Comparison of ENCODE assay signal across 10 cellular contexts in the genomic region with DNA sequence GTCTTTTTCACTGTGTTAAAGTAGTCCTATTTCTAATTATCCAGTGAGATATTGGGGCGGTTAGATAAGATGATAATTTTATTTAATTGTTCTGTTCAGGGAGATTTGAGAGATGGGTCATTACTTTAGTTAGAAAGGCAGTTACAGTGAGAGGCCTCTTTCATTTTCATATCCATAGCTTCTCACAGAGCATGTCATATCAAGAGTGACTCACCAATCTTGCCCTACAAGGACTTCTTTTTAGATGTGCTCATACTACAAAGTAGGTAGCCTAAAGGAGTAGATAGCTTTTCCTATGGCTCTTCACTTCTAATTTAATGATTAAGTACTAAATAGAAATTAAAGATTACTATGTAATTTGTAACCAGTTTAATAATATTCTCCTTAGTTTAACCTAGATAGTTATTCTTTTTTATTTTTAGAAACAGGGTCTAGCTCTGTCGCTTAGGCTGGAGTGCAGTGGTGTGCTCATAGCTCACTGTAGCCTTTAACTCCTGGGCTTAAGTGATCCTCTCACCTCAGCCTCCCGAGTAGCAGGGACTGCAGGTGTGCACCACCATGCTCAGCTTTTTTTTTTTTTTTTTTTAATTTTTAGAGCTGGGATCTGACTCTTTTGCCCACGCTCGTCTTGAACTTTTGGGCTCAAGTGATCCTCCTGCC.
DNase-seq lines count a peak whose midpoint lies in the region; ATAC-seq and TF ChIP-seq lines count a peak whose summit lies in the region.
"Had no signal": no experiment of that assay in that cellular context is flagged by ENCODE, and none has a peak within 500 bp of the region (broad histone marks: within the 10 kb centered on the region; RNA-seq: fewer than 3 reads in every experiment).

No MANE protein-coding gene starts in this region.

- H3K4me2 ChIP-seq in osteoblast (ENCODE audit: insufficient read depth, low read length) = peak overlapping the region; percentile 63

- ATAC-seq in GM19023 (IDR thresholded peaks at IDR 0.05; ENCODE audit: unreplicated experiment) = peak; percentile 90
- ATAC-seq in HG02678 (IDR thresholded peaks at IDR 0.05; ENCODE audit: unreplicated experiment) = peak; percentile 98

- H3K79me2 ChIP-seq in osteoblast (ENCODE audit: insufficient read depth, low read length) = peaks cover 13% of the 10 kb centered on the region

- H4K20me1 ChIP-seq in osteoblast (ENCODE audit: insufficient read depth, low read length) = no peaks in the 10 kb centered on the region

- H3K4me1 ChIP-seq in osteoblast (ENCODE audit: insufficient read depth, low read length) = peaks cover 12% of the 10 kb centered on the region
- H3K4me1 ChIP-seq: prostate gland had no signal

- H3K36me3 ChIP-seq in osteoblast (ENCODE audit: insufficient read depth, low read length) = no peaks in the 10 kb centered on the region
- H3K36me3 ChIP-seq: cardiac muscle cell, prostate gland had no signal

- no peak overlapping the region for H2AFZ ChIP-seq in osteoblast (ENCODE audit: low read length)

- H3K27me3 ChIP-seq in osteoblast (ENCODE audit: insufficient read depth, low read length) = no peaks in the 10 kb centered on the region
- H3K27me3 ChIP-seq: cardiac muscle cell had no signal

- TF ChIP-seq CTCF in osteoblast (IDR thresholded peaks at IDR 0.05; ENCODE audit: extremely low read depth, low read depth, low read length) = no peak

- H3K27ac ChIP-seq in osteoblast (ENCODE audit: low read depth, low read length) = peak overlapping the region; percentile 48
- H3K27ac ChIP-seq: cardiac muscle cell, prostate gland had no signal

- no peaks in the 10 kb centered on the region for H3K9me3 ChIP-seq in osteoblast (ENCODE audit: low read depth, low read length)
- H3K9me3 ChIP-seq: prostate gland had no signal

- no peak overlapping the region for H3K4me3 ChIP-seq in osteoblast (ENCODE audit: insufficient read depth, low read length)
- H3K4me3 ChIP-seq: cardiac muscle cell, prostate gland had no signal

- DNase-seq in NOMO-1 treated with dmso at 0.1 percent for 144 hours (lab: John Stamatoyannopoulos, UW; ENCODE audit: unreplicated experiment) (peak; percentile 4), osteoblast (ENCODE audit: insufficient read length, low spot score, missing footprints) (peak; percentile 77), HuH-7.5 (ENCODE audit: low spot score) (no peak), putamen (ENCODE audit: low spot score) (no peak), activated gamma-delta T cell treated with Interleukin-2 at 50 U/mL for 16 hours (no peak)
- DNase-seq: NCI-H187 treated with DMSO at 0.1 percent for 48 hours had no signal

Comparison
In these comparisons a context has a peak if more than half of its experiments do, and no peak if none do; other contexts are left out.
1. DNase-seq: peak in NOMO-1 treated with dmso at 0.1 percent for 144 hours (single experiment) and osteoblast (single experiment); none in HuH-7.5 (single experiment), putamen (single experiment) and activated gamma-delta T cell treated with Interleukin-2 at 50 U/mL for 16 hours (single experiment).